Comparison of ENCODE assay signal across 18 cellular contexts in genomic region chr12:54572881-54573280, GRCh38. TPM values are rescaled to one million over a fixed set of nuclear protein-coding genes. Genes with fewer than 3 reads are reported as not detected.
DNase-seq lines count a peak whose midpoint lies in the region; ATAC-seq and TF ChIP-seq lines count a peak whose summit lies in the region.
"Had no signal": no experiment of that assay in that cellular context is flagged by ENCODE, and none has a peak within 500 bp of the region (broad histone marks: within the 10 kb centered on the region; RNA-seq: fewer than 3 reads in every experiment).

No MANE protein-coding gene starts in this region.

- H3K9me3 Mint-ChIP-seq in memory B cell = no peaks in the 10 kb centered on the region
- H3K9me3 Mint-ChIP-seq in stimulated activated effector memory CD8-positive, alpha-beta T cell treated with anti-CD3 and anti-CD28 coated beads, Interleukin-12 subunit alpha, Interleukin-12 subunit beta, amount 100 ng/mL, for 72 hours = no peaks in the 10 kb centered on the region

- H3K36me3 Mint-ChIP-seq in memory B cell = peaks cover 12% of the 10 kb centered on the region
- peaks cover 18% of the 10 kb centered on the region for H3K36me3 Mint-ChIP-seq in stimulated activated effector memory CD8-positive, alpha-beta T cell treated with anti-CD3 and anti-CD28 coated beads, Interleukin-12 subunit alpha, Interleukin-12 subunit beta, amount 100 ng/mL, for 72 hours

- DNase-seq in ELR (ENCODE audit: low read depth) = peak; percentile 14
- peak; percentile 4 for DNase-seq in HT-29 (ENCODE audit: low spot score)
- DNase-seq in cerebellar cortex (ENCODE audit: low spot score) = peak; percentile 5
- DNase-seq in memory B cell (ENCODE audit: low spot score in 2 of 2) = no peak
- no peak for DNase-seq in LoVo (ENCODE audit: low spot score)
- DNase-seq in heart right ventricle = no peak
- no peak for DNase-seq in stimulated activated effector memory CD8-positive, alpha-beta T cell treated with anti-CD3 and anti-CD28 coated beads, Interleukin-12 subunit alpha, Interleukin-12 subunit beta, amount 100 ng/mL, for 72 hours (ENCODE audit: low spot score in 2 of 2)
- DNase-seq: AML-193; DMS 273 treated with DMSO at 0.1 percent for 48 hours; Karpas-422; NCI-H187 treated with DMSO at 0.1 percent for 48 hours; NCI-H345; NCI-H526 treated with DMSO at 0.1 percent for 48 hours; NK-92 treated with Interleukin-12 subunit alpha and Interleukin-12 subunit beta, amount 100 ng/mL, for 24 hours; SIG-M5 had no signal

- no peaks in the 10 kb centered on the region for H3K9me3 ChIP-seq in heart right ventricle

- peaks cover 0 to 39% (median 11%) of the 10 kb centered on the region in 7 donors for H3K27me3 ChIP-seq in heart right ventricle

- no peak for ATAC-seq in memory B cell (ENCODE audit: low read depth)
- ATAC-seq in heart right ventricle = no peak
- no peak for ATAC-seq in stimulated activated effector memory CD8-positive, alpha-beta T cell treated with anti-CD3 and anti-CD28 coated beads, Interleukin-12 subunit alpha, Interleukin-12 subunit beta, amount 100 ng/mL, for 72 hours

- H3K27ac Mint-ChIP-seq in memory B cell = peak overlapping the region; percentile 43
- H3K27ac Mint-ChIP-seq in stimulated activated effector memory CD8-positive, alpha-beta T cell treated with anti-CD3 and anti-CD28 coated beads, Interleukin-12 subunit alpha, Interleukin-12 subunit beta, amount 100 ng/mL, for 72 hours = no peak overlapping the region

- intact Hi-C loops in heart right ventricle (cut with DNase I) = no loop called here

- H3K4me1 ChIP-seq in heart right ventricle = no peaks in the 10 kb centered on the region

- WGBS in heart right ventricle, 2 donors = 48 to 51% methylated on average over 4 to 5 of the region's 5 CpGs

- H3K27me3 Mint-ChIP-seq in memory B cell = no peaks in the 10 kb centered on the region

- no peak overlapping the region for H3K4me3 ChIP-seq in heart right ventricle

- peaks cover 5% of the 10 kb centered on the region for H3K4me1 Mint-ChIP-seq in memory B cell
- H3K4me1 Mint-ChIP-seq in stimulated activated effector memory CD8-positive, alpha-beta T cell treated with anti-CD3 and anti-CD28 coated beads, Interleukin-12 subunit alpha, Interleukin-12 subunit beta, amount 100 ng/mL, for 72 hours = no peaks in the 10 kb centered on the region
- H3K4me1 Mint-ChIP-seq: CD14-positive monocyte had no signal

- H3K36me3 ChIP-seq in heart right ventricle = peaks cover 0 to 46% (median 0%) of the 10 kb centered on the region in 9 donors

- H3K4me3 Mint-ChIP-seq in memory B cell = no peak overlapping the region
- no peak overlapping the region for H3K4me3 Mint-ChIP-seq in stimulated activated effector memory CD8-positive, alpha-beta T cell treated with anti-CD3 and anti-CD28 coated beads, Interleukin-12 subunit alpha, Interleukin-12 subunit beta, amount 100 ng/mL, for 72 hours
- H3K4me3 Mint-ChIP-seq: CD14-positive monocyte had no signal

- TF ChIP-seq CTCF in heart right ventricle (IDR thresholded peaks at IDR 0.05) = no peak

- no peak overlapping the region for H3K27ac ChIP-seq in heart right ventricle

RNA-seq across cellular contexts. Expression of gene PPP1R1A, which starts 15.6 kb away (rescaled TPM):
- total RNA-seq in HT-29 (2014; rRNA removed; shearing (Covaris generic)) = not detected in 2 replicates
- 100 to 1,000 TPM in 3 of 10 donors, 10 to 100 TPM in 7; 39.4 to 378 (median 56.5) TPM for total RNA-seq in heart right ventricle
- 100 to 1,000 TPM in 1 of 2 donors, 10 to 100 TPM in 1; 46.6 to 203 TPM for polyA plus RNA-seq in heart right ventricle
- total RNA-seq: OCI-LY7, RPMI7951 had no signal
- polyA plus RNA-seq: CD14-positive monocyte had no signal

RNA-seq across cellular contexts. Expression of gene PDE1B, which starts 23.5 kb away (rescaled TPM):
- total RNA-seq in HT-29 (2014; rRNA removed; shearing (Covaris generic)) = not detected in 2 replicates
- 1 to 10 TPM in 8 of 10 donors, under 1 TPM in 2; 0.79 to 8.1 (median 1.9) TPM for total RNA-seq in heart right ventricle
- polyA plus RNA-seq in heart right ventricle = 1 to 10 TPM; 4.7 to 5.3 TPM
- total RNA-seq: RPMI7951 had no signal

Comparison
In these comparisons a context has a peak if more than half of its experiments do, and no peak if none do; other contexts are left out.
1. DNase-seq: peak in ELR (single experiment), HT-29 (single experiment) and cerebellar cortex (single experiment); none in memory B cell (0 of 2), LoVo (single experiment), heart right ventricle (0 of 2) and stimulated activated effector memory CD8-positive, alpha-beta T cell treated with anti-CD3 and anti-CD28 coated beads, Interleukin-12 subunit alpha, Interleukin-12 subunit beta, amount 100 ng/mL, for 72 hours (0 of 2).
2. RNA of gene PPP1R1A, which starts 15.6 kb away (total RNA-seq): 39.4 to 378 TPM in heart right ventricle; not detected in HT-29; every median in the first group is over 10 times any median in the second.